ENCODE assay signal across 8 cellular contexts in genomic region chr2:130145006-130145414, GRCh38. TPM values are rescaled to one million over a fixed set of nuclear protein-coding genes. Genes with fewer than 3 reads are reported as not detected.
DNase-seq lines count a peak whose midpoint lies in the region; ATAC-seq and TF ChIP-seq lines count a peak whose summit lies in the region.
"Not testable (repeated sequence)": the region's sequence is repeated elsewhere in the genome, so short reads cannot be mapped to it uniquely, and the experiment has no call there.

TSS of gene CCDC74B (minus strand) at chr2:130145112. CDS start at chr2:130144996, 116 bp downstream.

- not testable (repeated sequence) for H3K23ac ChIP-seq in H9 (ENCODE audit: insufficient read length, low read depth, low read length)

- not testable (repeated sequence) for H2BK120ac ChIP-seq in H9 (ENCODE audit: low read depth, low read length, poor library complexity, severe bottlenecking)

- H3K36me3 ChIP-seq in KMS-11 (ENCODE audit: insufficient read depth) = not testable (repeated sequence)

- not testable (repeated sequence) for H2AK5ac ChIP-seq in H9 (ENCODE audit: insufficient read length, low read length)

- H2AFZ ChIP-seq in H9 (ENCODE audit: low read length) = not testable (repeated sequence)
- peak within 1 kb of the TSS; percentile 66 for H2AFZ ChIP-seq in KMS-11 (ENCODE audit: low read depth)

- H3K4me1 Mint-ChIP-seq in H9 = not testable (repeated sequence)
- H3K4me1 Mint-ChIP-seq in stimulated activated naive CD8-positive, alpha-beta T cell treated with anti-CD3 and anti-CD28 coated beads, Interleukin-15, Interleukin-2, amounts not matched to agents 100 ng/mL and 50 ng/mL, for 24 hours (ENCODE audit: low read depth) = peaks cover 15% of the 10 kb centered on the region

- not testable (repeated sequence) for H4K5ac ChIP-seq in H9 (ENCODE audit: insufficient read length, low read depth, low read length)

- not testable (repeated sequence) for H3K56ac ChIP-seq in H9 (ENCODE audit: insufficient read length, low read depth, low read length)

- not testable (repeated sequence) for H2BK15ac ChIP-seq in H9 (ENCODE audit: low read depth, low read length)

- H4K20me1 ChIP-seq in H9 (ENCODE audit: control insufficient read depth, insufficient read depth, insufficient read length); KMS-11 (ENCODE audit: insufficient read depth): not testable (repeated sequence)

- not testable (repeated sequence) for H3K23me2 ChIP-seq in H9 (ENCODE audit: insufficient read length, low read depth, low read length, poor library complexity, severe bottlenecking)

- H3K9me3 Mint-ChIP-seq in H9; stimulated activated naive CD8-positive, alpha-beta T cell treated with anti-CD3 and anti-CD28 coated beads, Interleukin-15, Interleukin-2, amounts not matched to agents 100 ng/mL and 50 ng/mL, for 24 hours: not testable (repeated sequence)

- peak; percentile 70 for ATAC-seq in omental fat pad (ENCODE audit: low FRiP score)

- not testable (repeated sequence) for H3K27ac ChIP-seq in H9 (ENCODE audit: insufficient read length, low read depth, low read length); KMS-11

- not testable (repeated sequence) for H3K79me2 ChIP-seq in H9 (ENCODE audit: insufficient read depth, low read length); KMS-11 (ENCODE audit: insufficient read depth, low read depth)

- not testable (repeated sequence) for H3K27me3 ChIP-seq in H9 (ENCODE audit: insufficient read depth, low read length); KMS-11 (ENCODE audit: insufficient read depth, low read depth)

- not testable (repeated sequence) for H2BK20ac ChIP-seq in H9 (ENCODE audit: low read depth, low read length, poor library complexity, severe bottlenecking)

- not testable (repeated sequence) for H3T11ph ChIP-seq in H9 (ENCODE audit: low read length)

- not testable (repeated sequence) for TF ChIP-seq CTCF in H9 (conservative IDR thresholded peaks at IDR 0.05); KMS-11 (conservative IDR thresholded peaks at IDR 0.05; ENCODE audit: low read depth, low read length); foreskin fibroblast (IDR thresholded peaks at IDR 0.05; ENCODE audit: low read depth, low read length); omental fat pad (IDR thresholded peaks at IDR 0.05)

- H3K4me2 ChIP-seq in H9 (ENCODE audit: insufficient read depth, insufficient read length, low read length) (peak within 1 kb of the TSS; percentile 48), KMS-11 (peak within 1 kb of the TSS; percentile 34; the same call in 1 of the 2 replicates)

- H4K91ac ChIP-seq in H9 (ENCODE audit: insufficient read length, low read depth, low read length) = not testable (repeated sequence)

- not testable (repeated sequence) for H4K8ac ChIP-seq in H9 (replicated peaks; ENCODE audit: insufficient read length, low read depth, low read length)

- not testable (repeated sequence) for H3K4me3 ChIP-seq in KMS-11 (IDR thresholded peaks at IDR 0.05; ENCODE audit: insufficient read depth, low read depth, low read length)
- H3K4me3 ChIP-seq in foreskin fibroblast (ENCODE audit: low read depth in 1 of 2, low read length in 2 of 2) = peak within 1 kb of the TSS; percentile 41 to 50

- H2BK5ac ChIP-seq in H9 (ENCODE audit: insufficient read length, low read length) = not testable (repeated sequence)

- H3K79me1 ChIP-seq in H9 (ENCODE audit: insufficient read depth, low read depth, low read length, poor library complexity, severe bottlenecking) = not testable (repeated sequence)

- not testable (repeated sequence) for H3K9me3 ChIP-seq in H9 (ENCODE audit: control insufficient read depth, low read depth, low read length)

- DNase-seq in ELF-1 (ENCODE audit: low read depth, low spot score) (peak; percentile 69), H9 (peak; percentile 65), SHP77 (lab: John Stamatoyannopoulos, UW) (peak; percentile 38 to 77), foreskin fibroblast (peak; percentile 22 to 70)
- DNase-seq in activated effector memory CD4-positive, alpha-beta T cell treated with Interleukin-2 at 50 U/mL for 16 hours = peak; percentile 41
- not testable (repeated sequence) for DNase-seq in omental fat pad (ENCODE audit: low spot score)

- not testable (repeated sequence) for H2BK12ac ChIP-seq in H9 (ENCODE audit: insufficient read length, low read depth, low read length)

- not testable (repeated sequence) for H3K27ac Mint-ChIP-seq in H9; stimulated activated naive CD8-positive, alpha-beta T cell treated with anti-CD3 and anti-CD28 coated beads, Interleukin-15, Interleukin-2, amounts not matched to agents 100 ng/mL and 50 ng/mL, for 24 hours

- H3K9ac ChIP-seq in H9 (ENCODE audit: extremely low read depth, insufficient read length, low read length); KMS-11: not testable (repeated sequence)

- H3K4me3 Mint-ChIP-seq in H9 = peak within 1 kb of the TSS; percentile 70 to 84
- peak within 1 kb of the TSS; percentile 72 for H3K4me3 Mint-ChIP-seq in stimulated activated naive CD8-positive, alpha-beta T cell treated with anti-CD3 and anti-CD28 coated beads, Interleukin-15, Interleukin-2, amounts not matched to agents 100 ng/mL and 50 ng/mL, for 24 hours

- H3K14ac ChIP-seq in H9 (ENCODE audit: insufficient read depth, low read length) = not testable (repeated sequence)

- H3K36me3 Mint-ChIP-seq in H9 (ENCODE audit: insufficient read depth in 1 of 3, low read depth in 3 of 3); stimulated activated naive CD8-positive, alpha-beta T cell treated with anti-CD3 and anti-CD28 coated beads, Interleukin-15, Interleukin-2, amounts not matched to agents 100 ng/mL and 50 ng/mL, for 24 hours (ENCODE audit: low read depth): not testable (repeated sequence)

- WGBS in H9 (ENCODE audit: extremely low coverage, insufficient read length, low lambda C conversion rate) = no CpG with 5 or more reads among the region's 30 CpGs

- not testable (repeated sequence) for H3K4me1 ChIP-seq in H9 (ENCODE audit: insufficient read depth, low read length); KMS-11 (ENCODE audit: low read depth, poor library complexity, severe bottlenecking)

- H3K4ac ChIP-seq in H9 (ENCODE audit: low read depth, low read length) = not testable (repeated sequence)

- H3K18ac ChIP-seq in H9 (ENCODE audit: insufficient read length, low read depth, low read length) = not testable (repeated sequence)

- peaks cover 16% of the 10 kb centered on the region for H3K27me3 Mint-ChIP-seq in H9 (ENCODE audit: low read depth)
- H3K27me3 Mint-ChIP-seq in stimulated activated naive CD8-positive, alpha-beta T cell treated with anti-CD3 and anti-CD28 coated beads, Interleukin-15, Interleukin-2, amounts not matched to agents 100 ng/mL and 50 ng/mL, for 24 hours = peaks cover 12% of the 10 kb centered on the region

RNA-seq across cellular contexts. Expression of gene CCDC74B, which starts in this region (rescaled TPM):
- total RNA-seq in H9 (2021) (5.9 and 6.7 TPM in 2 replicates), omental fat pad (10 to 100 TPM in 1 of 4 donors, 1 to 10 TPM in 3; 1.2 to 10.4 (median 1.6) TPM)
